Comparison of ENCODE assay signal across 12 cellular contexts in the genomic region with DNA sequence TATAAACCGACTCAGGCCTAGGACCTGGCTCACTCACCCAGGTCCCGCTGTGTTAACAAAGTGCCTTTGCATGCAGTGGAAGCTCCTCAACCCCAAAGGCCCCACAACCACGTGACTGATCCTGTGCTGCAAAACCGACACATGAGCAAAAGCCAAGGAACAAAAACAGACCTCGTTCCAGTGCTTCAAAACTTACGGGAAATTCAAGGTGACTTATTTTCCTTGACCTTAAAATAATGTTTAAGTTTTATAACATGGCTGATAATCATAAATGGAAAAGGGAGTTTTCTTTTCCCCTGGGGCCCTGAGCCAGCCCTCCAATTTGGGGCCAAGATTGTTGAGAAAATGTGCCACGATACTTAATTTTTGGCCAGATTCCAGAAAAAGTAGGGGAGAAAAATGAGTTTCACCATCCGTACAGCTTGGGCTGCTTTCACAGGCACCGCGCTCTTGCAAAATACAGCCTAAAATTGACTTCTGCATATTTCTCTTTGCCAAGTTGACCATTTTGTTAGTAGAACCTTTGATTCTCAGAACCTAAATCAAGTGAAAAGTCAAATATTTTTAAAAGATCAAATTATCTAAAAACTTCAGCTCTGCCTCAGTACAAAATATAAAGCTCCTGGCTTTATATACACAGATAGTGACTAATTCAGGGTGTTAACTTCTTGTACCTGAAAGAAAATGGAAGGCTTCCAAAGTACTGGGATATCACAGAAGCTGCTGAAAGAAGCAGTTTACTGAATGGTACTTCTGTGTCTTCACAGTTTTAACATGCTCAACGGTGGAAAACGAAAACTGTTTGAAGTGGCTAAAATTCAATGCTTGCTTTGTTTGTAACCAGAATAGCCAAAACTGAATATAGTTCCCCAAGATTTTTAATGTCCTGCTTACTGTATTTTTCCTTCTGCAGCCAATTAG.
DNase-seq lines count a peak whose midpoint lies in the region; ATAC-seq and TF ChIP-seq lines count a peak whose summit lies in the region.
"Had no signal": no experiment of that assay in that cellular context is flagged by ENCODE, and none has a peak within 500 bp of the region (broad histone marks: within the 10 kb centered on the region; RNA-seq: fewer than 3 reads in every experiment).

No MANE protein-coding gene starts in this region.

- TF ChIP-seq EP300 in gastroesophageal sphincter (IDR thresholded peaks at IDR 0.05), result no peak
- no peak for TF ChIP-seq EP300 in ovary (IDR thresholded peaks at IDR 0.05)

- ATAC-seq in gastroesophageal sphincter (peak; percentile 86), HG03108 (IDR thresholded peaks at IDR 0.05; ENCODE audit: unreplicated experiment) (no peak), GM19351 (IDR thresholded peaks at IDR 0.05; ENCODE audit: unreplicated experiment) (no peak)
- ATAC-seq: naive thymus-derived CD8-positive, alpha-beta T cell; stimulated activated memory B cell treated with anti-CD40 and anti-IgM and Interleukin-4, amounts not matched to agents 10 μg/mL and 1 μg/mL and 100 μg/mL, for 72 hours had no signal

- no peaks in the 10 kb centered on the region for H3K9me3 ChIP-seq in adipocyte (ENCODE audit: control insufficient read depth, low read length)
- no peaks in the 10 kb centered on the region for H3K9me3 ChIP-seq in gastroesophageal sphincter
- no peaks in the 10 kb centered on the region for H3K9me3 ChIP-seq in ovary
- H3K9me3 ChIP-seq: SJSA1 had no signal

- intact Hi-C loops in ovary (cut with DNase I), result loop anchor here in 1 of 4 donors (10.0 kb wide), 1 partner anchor 94 kb away; a partner anchor contains a TSS

- H3K4me1 ChIP-seq in adipocyte (ENCODE audit: control insufficient read depth, insufficient read depth, low read length), result peaks cover 36% of the 10 kb centered on the region
- H3K4me1 ChIP-seq in gastroesophageal sphincter, result peaks cover 6 to 52% (median 9%) of the 10 kb centered on the region in 3 donors
- H3K4me1 ChIP-seq in ovary (ENCODE audit: insufficient read depth), result peaks cover 12% of the 10 kb centered on the region

- no peak for TF ChIP-seq CTCF in gastroesophageal sphincter (IDR thresholded peaks at IDR 0.05)
- no peak for TF ChIP-seq CTCF in ovary (IDR thresholded peaks at IDR 0.05)

- H3K4me3 ChIP-seq in adipocyte (ENCODE audit: low read length) (peak overlapping the region; percentile 70), gastroesophageal sphincter (peak overlapping the region in 1 of 2 donors; percentile 29), ovary (peak overlapping the region; percentile 15)
- H3K4me3 ChIP-seq: SJSA1 had no signal

- 10 to 20% methylated on average over 11 to 12 of the region's 12 CpGs for WGBS in gastroesophageal sphincter (ENCODE audit: low coverage in 1 of 2), 2 donors
- WGBS in ovary, 3 donors, result 3 to 5% (median 5%) methylated on average over 12 of the region's 12 CpGs

- DNase-seq in Ammon's horn (ENCODE audit: low spot score) (peak; percentile 76), adipocyte (ENCODE audit: low read depth) (no peak), ovary (peak; percentile 77 to 92 (median 87)), DMS153 treated with DMSO at 0.1 percent for 48 hours (lab: John Stamatoyannopoulos, UW; ENCODE audit: unreplicated experiment) (no peak), NK-92 (lab: John Stamatoyannopoulos, UW; ENCODE audit: unreplicated experiment) (no peak)
- DNase-seq: activated naive CD4-positive, alpha-beta T cell treated with anti-CD3 and anti-CD28 coated beads, Interleukin-2, amount 50 U/mL, for 16 hours; naive thymus-derived CD8-positive, alpha-beta T cell had no signal

- H3K36me3 ChIP-seq in adipocyte (ENCODE audit: control insufficient read depth, insufficient read depth, low read length, severe bottlenecking) (no peaks in the 10 kb centered on the region), gastroesophageal sphincter (no peaks in the 10 kb centered on the region), ovary (no peaks in the 10 kb centered on the region)
- H3K36me3 ChIP-seq: SJSA1 had no signal

- no peak for TF ChIP-seq POLR2A in gastroesophageal sphincter (IDR thresholded peaks at IDR 0.05)
- TF ChIP-seq POLR2A in ovary (IDR thresholded peaks at IDR 0.05), result no peak

- H3K27me3 ChIP-seq in adipocyte (replicated peaks; ENCODE audit: control insufficient read depth, insufficient read depth, low read length), result no peaks in the 10 kb centered on the region
- H3K27me3 ChIP-seq in gastroesophageal sphincter, result no peaks in the 10 kb centered on the region
- H3K27me3 ChIP-seq in ovary, result no peaks in the 10 kb centered on the region
- H3K27me3 ChIP-seq: SJSA1 had no signal

- H3K27ac ChIP-seq in gastroesophageal sphincter (peak overlapping the region; percentile 59 to 79 (median 77)), ovary (peak overlapping the region in 1 of 2 donors; percentile 78)
- H3K27ac ChIP-seq: SJSA1 had no signal

- H3K9ac ChIP-seq in adipocyte (ENCODE audit: low read length), result peak overlapping the region; percentile 72

Comparison
In these comparisons a context has a peak if more than half of its experiments do, and no peak if none do; other contexts are left out.
1. DNase-seq: peak in Ammon's horn (single experiment) and ovary (5 of 5); none in adipocyte (single experiment), DMS153 treated with DMSO at 0.1 percent for 48 hours (single experiment) and NK-92 (single experiment).